Comparison of ENCODE assay signal across 12 cellular contexts in genomic region chr12:128940974-128941373, GRCh38.
"Had no signal": no experiment of that assay in that cellular context is flagged by ENCODE, and none has a peak within 500 bp of the region (broad histone marks: within the 10 kb centered on the region; RNA-seq: fewer than 3 reads in every experiment).

No MANE protein-coding gene starts in this region.

- H3K27me3 ChIP-seq: thyroid gland had no signal

- H3K4me3 ChIP-seq: coronary artery, thyroid gland had no signal

- H3K9me3 ChIP-seq: thyroid gland had no signal

- DNase-seq: activated CD4-positive, CD25-positive, alpha-beta regulatory T cell treated with anti-CD3 and anti-CD28 coated beads, Interleukin-2, amount 50 U/mL, for 72 hours; activated naive CD4-positive, alpha-beta T cell; activated naive CD8-positive, alpha-beta T cell treated with anti-CD3 and anti-CD28 coated beads, Interleukin-2, amount 10 ng/mL, durations not matched to agents 7 days and 5 days; activated T-cell treated with anti-CD3 and anti-CD28 coated beads for 4 hours; foreskin melanocyte; head of caudate nucleus; kidney glomerular epithelial cell; midbrain; T-helper 9 cell; thyroid gland had no signal

- H3K27ac ChIP-seq: coronary artery, parathyroid adenoma, thyroid gland had no signal

- H3K4me1 ChIP-seq: parathyroid adenoma, thyroid gland had no signal

- H3K36me3 ChIP-seq: thyroid gland had no signal
